17 cellular contexts compared by ENCODE assay signal in the genomic region with DNA sequence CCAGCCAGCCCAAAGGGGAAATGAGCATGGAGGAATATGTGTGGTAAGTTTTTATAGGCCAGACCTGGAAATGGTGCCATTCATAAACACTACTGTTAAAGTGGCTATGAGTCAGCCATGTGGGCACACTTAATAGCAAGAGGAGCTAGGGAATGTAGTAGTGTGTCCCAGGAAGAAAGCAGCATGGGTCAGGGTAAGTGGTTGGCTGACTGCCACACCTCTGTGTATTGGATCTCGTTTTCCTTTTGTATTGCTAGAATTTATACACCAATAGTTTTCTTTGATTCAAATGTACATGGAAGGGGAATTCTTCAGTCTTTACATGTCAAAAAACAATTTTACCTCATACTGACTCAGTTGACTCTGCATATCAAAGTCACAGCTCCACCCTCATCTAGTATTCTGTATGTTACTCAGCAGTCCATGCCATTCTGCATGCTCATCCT. TPM values are rescaled to one million over a fixed set of nuclear protein-coding genes. Genes with fewer than 3 reads are reported as not detected.
A peak's percentile ranks its signal among the peaks of the same experiment; 100 is the strongest.
DNase-seq lines count a peak whose midpoint lies in the region; ATAC-seq, FAIRE-seq and TF ChIP-seq lines count a peak whose summit lies in the region.
"Had no signal": no experiment of that assay in that cellular context is flagged by ENCODE, and none has a peak within 500 bp of the region (broad histone marks: within the 10 kb centered on the region; RNA-seq: fewer than 3 reads in every experiment).

No MANE protein-coding gene starts in this region.

- ATAC-seq in GM19324 (IDR thresholded peaks at IDR 0.05; ENCODE audit: low FRiP score, unreplicated experiment), result no peak
- ATAC-seq: gastroesophageal sphincter had no signal

- H3K4me1 ChIP-seq in thyroid gland, result no peaks in the 10 kb centered on the region
- H3K4me1 ChIP-seq: testis had no signal

- H3K36me3 ChIP-seq in thyroid gland, result no peaks in the 10 kb centered on the region
- H3K36me3 ChIP-seq: gastroesophageal sphincter had no signal

- WGBS in thyroid gland, 2 donors, result 21 to 31% methylated on average over 1 of the region's 1 CpG

- H3K27me3 ChIP-seq in thyroid gland, result no peaks in the 10 kb centered on the region
- H3K27me3 ChIP-seq: testis had no signal

- TF ChIP-seq CTCF in thyroid gland (IDR thresholded peaks at IDR 0.05), result no peak

- peak; percentile 78 for FAIRE-seq in H54 (lab: Jason Lieb, UNC)
- FAIRE-seq: colon, GM12891 had no signal

- H3K9me3 ChIP-seq in thyroid gland, result no peaks in the 10 kb centered on the region
- H3K9me3 ChIP-seq: gastroesophageal sphincter, testis had no signal

- no peak overlapping the region for H3K4me3 ChIP-seq in thyroid gland (replicated peaks in 1 of 3)
- H3K4me3 ChIP-seq: gastroesophageal sphincter, testis had no signal

- intact Hi-C loops in thyroid gland (cut with DNase I), result no loop called here

- H3K27ac ChIP-seq in thyroid gland, result no peak overlapping the region
- H3K27ac ChIP-seq: gastroesophageal sphincter, testis had no signal

- DNase-seq in H54 (ENCODE audit: insufficient read length, low spot score) (peak; percentile 26), RKO (ENCODE audit: low spot score) (peak; percentile 15), fibroblast of peridontal ligament (ENCODE audit: extremely low read depth) (peak; percentile 61), thyroid gland (peak; percentile 64 to 66), dedifferentiated amniotic fluid mesenchymal stem cell (ENCODE audit: extremely low spot score) (no peak), UCSD-AML1 (lab: John Stamatoyannopoulos, UW; ENCODE audit: unreplicated experiment) (no peak)
- DNase-seq: activated CD4-positive, alpha-beta T cell treated with anti-CD3 and anti-CD28 coated beads, Interleukin-2, amount 10 ng/mL, durations not matched to agents 7 days and 5 days; activated naive CD4-positive, alpha-beta T cell treated with anti-CD3 and anti-CD28 coated beads, Interleukin-2, amount 50 U/mL, for 16 hours; H7; left cardiac atrium; NCI-H1930; testis had no signal

- TF ChIP-seq POLR2A in H54 (IDR thresholded peaks at IDR 0.05; ENCODE audit: low read depth, low read length), result no peak
- TF ChIP-seq POLR2A in thyroid gland (IDR thresholded peaks at IDR 0.05), result no peak

RNA-seq across cellular contexts. Expression of gene SGMS2, which starts 22.9 kb away (rescaled TPM):
- total RNA-seq in thyroid gland, result 100 to 1,000 TPM in 2 of 4 donors, 10 to 100 TPM in 2; 46.5 to 224 (median 120) TPM
- total RNA-seq: OCI-LY7 had no signal

Comparison
In these comparisons a context has a peak if more than half of its experiments do, and no peak if none do; other contexts are left out.
1. DNase-seq: peak in H54 (single experiment), RKO (single experiment), fibroblast of peridontal ligament (single experiment) and thyroid gland (2 of 2); none in dedifferentiated amniotic fluid mesenchymal stem cell (single experiment) and UCSD-AML1 (single experiment).